1 cellular context compared by ENCODE assay signal in genomic region chr6:163387317-163387716, GRCh38.
TF ChIP-seq lines count a peak whose summit lies in the region.

No MANE protein-coding gene starts in this region.

TF ChIP-seq in HEK293, 187 proteins besides CTCF, POLR2A, EP300 and RAD21 (continued from another document):
- TF ChIP-seq ZNF398 (tag by site-specific recombination; IDR thresholded peaks at IDR 0.05) (0 out of 2 replicates have a peak, but pooled peaks have one; percentile 23), ZNF830 (tag by site-specific recombination; IDR thresholded peaks at IDR 0.05; ENCODE audit: low read depth) (no peak), KLF17 (tag by site-specific recombination; IDR thresholded peaks at IDR 0.05) (0 out of 2 replicates have a peak, but pooled peaks have one; percentile 29), SETDB1 (IDR thresholded peaks at IDR 0.05; ENCODE audit: insufficient read length, low read length) (peak; percentile 22)
TF ChIP-seq in HEK293: peak in this region for 7.
